ENCODE assay signal across 20 cellular contexts in genomic region chr13:113794086-113794485, GRCh38.
"Had no signal": no experiment of that assay in that cellular context is flagged by ENCODE, and none has a peak within 500 bp of the region (broad histone marks: within the 10 kb centered on the region; RNA-seq: fewer than 3 reads in every experiment).

No MANE protein-coding gene starts in this region.

- H3K9me3 ChIP-seq: body of pancreas, gastrocnemius medialis, left ventricle myocardium inferior, sigmoid colon, thoracic aorta, upper lobe of left lung had no signal

- H3K4me1 ChIP-seq: body of pancreas, gastrocnemius medialis, left ventricle myocardium inferior, parathyroid adenoma, sigmoid colon, upper lobe of left lung had no signal

- ATAC-seq: body of pancreas; gastrocnemius medialis; stimulated activated naive B cell treated with anti-CD40 and anti-IgM and Interleukin-4, amounts not matched to agents 10 μg/mL and 1 μg/mL and 100 μg/mL, for 72 hours had no signal

- DNase-seq: activated CD4-positive, alpha-beta memory T cell treated with anti-CD3 and anti-CD28 coated beads, Interleukin-2, amount 10 ng/mL, durations not matched to agents 7 days and 5 days; activated CD4-positive, alpha-beta T cell treated with anti-CD3 and anti-CD28 coated beads, Interleukin-2, amount 10 ng/mL, durations not matched to agents 24 days and 14 days; anterior cingulate cortex; caudate nucleus; dermis blood vessel endothelial cell; effector CD8-positive, alpha-beta T cell; gastrocnemius medialis; hippocampal formation; kidney glomerular epithelial cell; left ventricle myocardium inferior; sigmoid colon; stimulated activated CD4-positive, alpha-beta T cell treated with anti-CD3 and anti-CD28 coated beads, Interleukin-2, amount 100 ng/mL, for 48 hours; stimulated activated CD8-positive, alpha-beta memory T cell treated with anti-CD3 and anti-CD28 coated beads, Interleukin-4, amount 100 ng/mL, for 48 hours; stimulated activated naive B cell treated with anti-CD40 and anti-IgM and Interleukin-4, amounts not matched to agents 10 μg/mL and 1 μg/mL and 100 μg/mL, for 72 hours; T1000 had no signal

- H3K4me3 ChIP-seq: body of pancreas, gastrocnemius medialis, left ventricle myocardium inferior, sigmoid colon, smooth muscle cell, thoracic aorta, upper lobe of left lung had no signal

- H3K27ac ChIP-seq: body of pancreas, gastrocnemius medialis, left ventricle myocardium inferior, parathyroid adenoma, sigmoid colon, thoracic aorta, upper lobe of left lung had no signal

- H3K36me3 ChIP-seq: gastrocnemius medialis, left ventricle myocardium inferior, sigmoid colon, thoracic aorta had no signal

- H3K27me3 ChIP-seq: body of pancreas, upper lobe of left lung had no signal
